In the genomic region with DNA sequence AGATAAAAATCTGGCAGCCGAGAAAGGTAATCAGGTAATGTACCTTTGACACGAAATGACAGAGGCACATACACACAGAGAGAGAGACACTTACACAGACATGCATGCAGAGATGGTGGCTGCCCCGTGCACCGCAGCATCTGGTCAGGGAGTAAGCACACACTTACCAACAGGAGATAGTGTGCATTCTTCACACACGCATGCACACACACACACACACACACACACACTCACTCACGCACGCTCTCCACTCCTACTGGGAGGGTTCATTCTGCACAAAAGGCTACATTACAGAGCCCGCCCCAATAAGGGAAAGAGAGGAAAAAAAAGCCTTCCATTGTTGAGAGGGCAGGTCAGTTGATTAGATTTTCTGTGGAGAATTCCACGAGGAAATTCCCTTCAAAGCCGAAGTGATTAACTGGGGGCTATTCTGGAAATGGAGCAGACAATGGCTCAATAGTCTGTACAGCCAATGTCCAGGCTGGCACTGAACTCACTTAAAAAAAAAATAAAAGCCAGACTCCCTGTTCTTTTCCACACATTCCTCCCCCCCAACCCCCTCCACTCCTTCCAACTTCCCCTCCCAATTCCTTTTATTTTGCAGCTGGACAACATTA, we compare ENCODE assay signal across 8 cellular contexts. TPM values are rescaled to one million over a fixed set of nuclear protein-coding genes. Genes with fewer than 3 reads are reported as not detected.
DNase-seq lines count a peak whose midpoint lies in the region; ATAC-seq and TF ChIP-seq lines count a peak whose summit lies in the region.

No MANE protein-coding gene starts in this region.

- H3K36me3 ChIP-seq in esophagus muscularis mucosa (no peaks in the 10 kb centered on the region), mesodermal cell (ENCODE audit: control insufficient read depth, insufficient read depth, low read length) (no peaks in the 10 kb centered on the region), aorta (ENCODE audit: control insufficient read depth in 1 of 2, insufficient read depth in 2 of 2, low read length in 1 of 2) (no peaks in the 10 kb centered on the region)

- 39% methylated on average over 9 of the region's 10 CpGs for WGBS in esophagus muscularis mucosa
- WGBS in mesodermal cell (ENCODE audit: insufficient coverage in 2 of 2), 2 experiments, result 3 to 13% methylated on average over 2 to 4 of the region's 10 CpGs
- 10 to 17% methylated on average over 10 of the region's 10 CpGs for WGBS in aorta, 2 donors

- no peak for TF ChIP-seq EP300 in esophagus muscularis mucosa (IDR thresholded peaks at IDR 0.05)

- H3K9me3 ChIP-seq in esophagus muscularis mucosa, result no peaks in the 10 kb centered on the region
- H3K9me3 ChIP-seq in mesodermal cell (ENCODE audit: control insufficient read depth, low read length), result no peaks in the 10 kb centered on the region
- no peaks in the 10 kb centered on the region for H3K9me3 ChIP-seq in aorta (ENCODE audit: control insufficient read depth, low read length)

- H3K27ac ChIP-seq in esophagus muscularis mucosa (replicated peaks in 1 of 4) (no peak overlapping the region), mesodermal cell (ENCODE audit: low read depth, low read length, severe bottlenecking) (peak overlapping the region; percentile 95), aorta (ENCODE audit: low read depth in 1 of 2, low read length in 2 of 2) (peak overlapping the region in 1 of 2 donors; percentile 1)

- H3K4me3 ChIP-seq in esophagus muscularis mucosa, result peak overlapping the region; percentile 44 to 58 (median 46)
- peak overlapping the region; percentile 53 for H3K4me3 ChIP-seq in mesodermal cell (ENCODE audit: extremely low read depth, insufficient read depth, low read length, poor library complexity, severe bottlenecking)
- H3K4me3 ChIP-seq in aorta (ENCODE audit: low read length in 2 of 2), result peak overlapping the region; percentile 87 to 99

- H3K27me3 ChIP-seq in esophagus muscularis mucosa (peaks cover 0 to 36% (median 10%) of the 10 kb centered on the region in 4 donors), aorta (ENCODE audit: control insufficient read depth in 1 of 2, insufficient read depth in 2 of 2, low read length in 1 of 2) (no peaks in the 10 kb centered on the region)

- intact Hi-C loops in Right ventricle myocardium inferior (cut with DNase I), result no loop called here
- intact Hi-C loops in cardiac septum (cut with DNase I), result no loop called here
- intact Hi-C loops in esophagus muscularis mucosa (cut with DNase I), result no loop called here
- intact Hi-C loops in aorta (cut with DNase I), result no loop called here

- TF ChIP-seq POLR2A in esophagus muscularis mucosa (IDR thresholded peaks at IDR 0.05; ENCODE audit: low read depth), result no peak

- H3K4me1 ChIP-seq in esophagus muscularis mucosa (peaks cover 0 to 27% (median 23%) of the 10 kb centered on the region in 4 donors), mesodermal cell (ENCODE audit: control insufficient read depth, insufficient read depth, low read length, poor library complexity, severe bottlenecking) (peaks cover 17% of the 10 kb centered on the region), aorta (ENCODE audit: control insufficient read depth in 1 of 2, insufficient read depth in 2 of 2, low read length in 2 of 2) (no peaks in the 10 kb centered on the region)

- ATAC-seq in Right ventricle myocardium inferior (peak; percentile 46), aorta (ENCODE audit: low FRiP score) (peak; percentile 71), GM21526 (IDR thresholded peaks at IDR 0.05; ENCODE audit: low FRiP score, unreplicated experiment) (no peak), omental fat pad (ENCODE audit: low FRiP score) (no peak)

- DNase-seq in Right ventricle myocardium inferior (ENCODE audit: missing footprints), result no peak
- DNase-seq in cardiac septum (ENCODE audit: low spot score), result no peak
- no peak for DNase-seq in esophagus muscularis mucosa (ENCODE audit: extremely low spot score)
- DNase-seq in aorta, result no peak
- DNase-seq in HUDEP-2 (lab: John Stamatoyannopoulos, UW; ENCODE audit: unreplicated experiment in 76 of 76), result no peak
- no peak for DNase-seq in omental fat pad (ENCODE audit: low spot score)

- no peak for TF ChIP-seq CTCF in esophagus muscularis mucosa (IDR thresholded peaks at IDR 0.05)
- no peak for TF ChIP-seq CTCF in omental fat pad (IDR thresholded peaks at IDR 0.05)

RNA-seq across cellular contexts. Expression of gene SOX5, which starts 1.4 kb away (rescaled TPM):
- total RNA-seq in Right ventricle myocardium inferior, result 3.2 TPM
- 2.2 TPM for total RNA-seq in cardiac septum
- 10 to 100 TPM in 1 of 4 donors, 1 to 10 TPM in 3; 7.1 to 11.6 (median 8.8) TPM for total RNA-seq in esophagus muscularis mucosa
- polyA plus RNA-seq in mesodermal cell (2013, experiment 1 of 2), result 12.1 TPM
- polyA plus RNA-seq in mesodermal cell (2013, experiment 2 of 2), result 10.8 TPM
- total RNA-seq in aorta, result 10 to 100 TPM; 54.2 to 58.3 TPM
- 1 to 10 TPM; 2.1 to 4.2 TPM for polyA plus RNA-seq in aorta
- total RNA-seq in omental fat pad, result 10 to 100 TPM; 22.1 to 67.6 (median 34.6) TPM

Comparison
In these comparisons a context has a peak if more than half of its experiments do, and no peak if none do; other contexts are left out.
1. ATAC-seq: peak in Right ventricle myocardium inferior (single experiment) and aorta (single experiment); none in GM21526 (single experiment) and omental fat pad (single experiment).
2. Peak in every context shown above with its lines, with median percentiles within 50 percentile points of each other: H3K4me3 ChIP-seq.